ENCODE assay signal across 15 cellular contexts in the genomic region with DNA sequence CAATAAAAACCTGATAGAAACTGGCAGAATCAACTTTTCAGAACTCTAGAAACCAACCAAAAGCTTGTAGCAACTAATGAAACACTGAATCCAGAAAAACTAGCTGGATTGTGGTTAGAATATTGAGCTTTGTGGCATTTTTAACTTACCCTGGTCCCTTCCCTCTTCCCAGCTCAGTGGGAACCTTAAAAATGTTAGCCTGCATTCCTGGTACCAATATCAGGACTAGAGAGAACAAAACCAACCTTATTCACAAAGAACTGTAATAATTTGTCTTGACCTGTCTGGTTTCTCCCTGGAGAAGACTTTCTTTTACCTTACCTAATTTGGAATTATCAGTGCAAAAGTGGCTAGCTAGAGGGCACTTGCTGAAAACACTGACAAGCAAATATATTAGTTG. TPM values are rescaled to one million over a fixed set of nuclear protein-coding genes. Genes with fewer than 3 reads are reported as not detected.
A peak's percentile ranks its signal among the peaks of the same experiment; 100 is the strongest.
DNase-seq lines count a peak whose midpoint lies in the region; ATAC-seq, FAIRE-seq and TF ChIP-seq lines count a peak whose summit lies in the region.
"Had no signal": no experiment of that assay in that cellular context is flagged by ENCODE, and none has a peak within 500 bp of the region (broad histone marks: within the 10 kb centered on the region; RNA-seq: fewer than 3 reads in every experiment).

No MANE protein-coding gene starts in this region.

- peaks cover 6% of the 10 kb centered on the region for H3K79me1 ChIP-seq in H9 (ENCODE audit: insufficient read depth, low read depth, low read length, poor library complexity, severe bottlenecking)

- no peak overlapping the region for H2BK15ac ChIP-seq in H9 (ENCODE audit: low read depth, low read length)

- BruUV-seq in PC-9 (replicated peaks; lab: Mats Ljungman, UMichigan) = no TSS peak

- H3K18ac ChIP-seq in H9 (ENCODE audit: insufficient read length, low read depth, low read length) = no peak overlapping the region

- no peaks in the 10 kb centered on the region for H4K20me1 ChIP-seq in H9 (ENCODE audit: control insufficient read depth, insufficient read depth, insufficient read length)
- H4K20me1 ChIP-seq in PC-9 (ENCODE audit: insufficient read depth) = peaks cover 10% of the 10 kb centered on the region

- no peak for DNase-seq in activated naive CD4-positive, alpha-beta T cell (lab: John Stamatoyannopoulos, UW)
- DNase-seq in H9 (no peak), PC-9 (no peak), endodermal cell (no peak), GM12891 (ENCODE audit: insufficient read length, low spot score) (no peak), adrenal gland (no peak)
- no peak for DNase-seq in stimulated activated naive CD8-positive, alpha-beta T cell treated with anti-CD3 and anti-CD28 coated beads, Interleukin-15, amount 100 ng/mL, for 72 hours
- DNase-seq: 8988T, DND-41, GF-D8, NCI-H1092, Peyer's patch, Right ventricle myocardium superior had no signal

- peaks cover 3% of the 10 kb centered on the region for H3K23me2 ChIP-seq in H9 (ENCODE audit: insufficient read length, low read depth, low read length, poor library complexity, severe bottlenecking)

- no peak for TF ChIP-seq CTCF in H9 (conservative IDR thresholded peaks at IDR 0.05)
- no peak for TF ChIP-seq CTCF in PC-9 (conservative IDR thresholded peaks at IDR 0.05)
- TF ChIP-seq CTCF in endodermal cell (conservative IDR thresholded peaks at IDR 0.05) = no peak
- TF ChIP-seq CTCF in adrenal gland (IDR thresholded peaks at IDR 0.05) = no peak

- H3F3A ChIP-seq in PC-9 (ENCODE audit: insufficient read depth, low read depth) = no peaks in the 10 kb centered on the region

- no peaks in the 10 kb centered on the region for H3K9me2 ChIP-seq in PC-9 (ENCODE audit: insufficient read depth)

- H3K4me3 ChIP-seq in PC-9 = no peak overlapping the region
- no peak overlapping the region for H3K4me3 ChIP-seq in endodermal cell (ENCODE audit: low read length)
- no peak overlapping the region for H3K4me3 ChIP-seq in adrenal gland
- H3K4me3 ChIP-seq: Peyer's patch, SK-N-MC had no signal

- H2BK20ac ChIP-seq in H9 (ENCODE audit: low read depth, low read length, poor library complexity, severe bottlenecking) = no peak overlapping the region

- H3K9me3 Mint-ChIP-seq in activated naive CD4-positive, alpha-beta T cell treated with anti-CD3 and anti-CD28 coated beads, Interleukin-2, amount 50 U/mL, for 24 hours = no peaks in the 10 kb centered on the region
- H3K9me3 Mint-ChIP-seq in H9 (no peaks in the 10 kb centered on the region), endodermal cell (no peaks in the 10 kb centered on the region)
- peaks cover 4 to 6% of the 10 kb centered on the region in 2 donors for H3K9me3 Mint-ChIP-seq in stimulated activated naive CD8-positive, alpha-beta T cell treated with anti-CD3 and anti-CD28 coated beads, Interleukin-15, amount 100 ng/mL, for 72 hours

- no peak overlapping the region for H4K91ac ChIP-seq in H9 (ENCODE audit: insufficient read length, low read depth, low read length)

- H4K8ac ChIP-seq in H9 (replicated peaks; ENCODE audit: insufficient read length, low read depth, low read length) = no peak overlapping the region

- H3K27ac ChIP-seq in H9 (ENCODE audit: insufficient read length, low read depth, low read length) = no peak overlapping the region
- H3K27ac ChIP-seq in PC-9 = peak overlapping the region; percentile 10; the same call in 1 of the 2 replicates
- no peak overlapping the region for H3K27ac ChIP-seq in endodermal cell (ENCODE audit: low read depth, low read length)
- H3K27ac ChIP-seq in adrenal gland = no peak overlapping the region
- H3K27ac ChIP-seq: Peyer's patch, SK-N-MC had no signal

- no peak overlapping the region for H3K23ac ChIP-seq in H9 (ENCODE audit: insufficient read length, low read depth, low read length)

- peak overlapping the region; percentile 6 for H3K27ac Mint-ChIP-seq in activated naive CD4-positive, alpha-beta T cell treated with anti-CD3 and anti-CD28 coated beads, Interleukin-2, amount 50 U/mL, for 24 hours
- H3K27ac Mint-ChIP-seq in H9 (peak overlapping the region in 2 of 3 experiments; percentile 17 to 62; a peak in 2 of 7 replicates), endodermal cell (peak overlapping the region; percentile 54)
- no peak overlapping the region for H3K27ac Mint-ChIP-seq in stimulated activated naive CD8-positive, alpha-beta T cell treated with anti-CD3 and anti-CD28 coated beads, Interleukin-15, amount 100 ng/mL, for 72 hours

- no peak for FAIRE-seq in GM12891 (lab: Jason Lieb, UNC)

- TF ChIP-seq POLR2A in GM12891 (IDR thresholded peaks at IDR 0.05; ENCODE audit: low read depth, low read length) = no peak
- no peak for TF ChIP-seq POLR2A in adrenal gland (IDR thresholded peaks at IDR 0.05)

- no peaks in the 10 kb centered on the region for H3K9me3 ChIP-seq in H9 (ENCODE audit: control insufficient read depth, low read depth, low read length)
- H3K9me3 ChIP-seq in PC-9 (ENCODE audit: insufficient read depth, low read depth) = no peaks in the 10 kb centered on the region
- H3K9me3 ChIP-seq in endodermal cell (ENCODE audit: control insufficient read depth, low read length) = no peaks in the 10 kb centered on the region
- H3K9me3 ChIP-seq in adrenal gland (replicated peaks in 1 of 3) = no peaks in the 10 kb centered on the region
- H3K9me3 ChIP-seq: Peyer's patch had no signal

- no peak overlapping the region for H3K56ac ChIP-seq in H9 (ENCODE audit: insufficient read length, low read depth, low read length)

- no peak for ATAC-seq in stimulated activated naive CD8-positive, alpha-beta T cell treated with anti-CD3 and anti-CD28 coated beads, Interleukin-15, amount 100 ng/mL, for 72 hours

- CTCF ChIA-PET in PC-9 (lab: Charles Lee) = interaction anchor here (0.7 kb wide), 1 partner anchor 9 kb away, joined by 4 read pairs; no protein-coding TSS in a partner anchor

- H2AK5ac ChIP-seq in H9 (ENCODE audit: insufficient read length, low read length) = no peak overlapping the region

- H3K14ac ChIP-seq in H9 (ENCODE audit: insufficient read depth, low read length) = no peak overlapping the region

- H2BK120ac ChIP-seq in H9 (ENCODE audit: low read depth, low read length, poor library complexity, severe bottlenecking) = no peak overlapping the region

- H2BK5ac ChIP-seq in H9 (ENCODE audit: insufficient read length, low read length) = no peak overlapping the region

- no peak overlapping the region for H3K4ac ChIP-seq in H9 (ENCODE audit: low read depth, low read length)

- no peak overlapping the region for H3K4me3 Mint-ChIP-seq in activated naive CD4-positive, alpha-beta T cell treated with anti-CD3 and anti-CD28 coated beads, Interleukin-2, amount 50 U/mL, for 24 hours
- H3K4me3 Mint-ChIP-seq in H9 = no peak overlapping the region
- no peak overlapping the region for H3K4me3 Mint-ChIP-seq in endodermal cell
- H3K4me3 Mint-ChIP-seq in stimulated activated naive CD8-positive, alpha-beta T cell treated with anti-CD3 and anti-CD28 coated beads, Interleukin-15, amount 100 ng/mL, for 72 hours = no peak overlapping the region

- H3K36me3 ChIP-seq in PC-9 (ENCODE audit: low read depth) (0 out of 2 replicates have a peak, but pooled peaks cover 3% of the 10 kb centered on the region), endodermal cell (ENCODE audit: control insufficient read depth, insufficient read depth, low read length) (no peaks in the 10 kb centered on the region), adrenal gland (replicated peaks in 1 of 2) (no peaks in the 10 kb centered on the region)
- H3K36me3 ChIP-seq: Peyer's patch had no signal

- H3K4me1 ChIP-seq in H9 (ENCODE audit: insufficient read depth, low read length) = peaks cover 6% of the 10 kb centered on the region; the same call in 1 of the 2 replicates
- H3K4me1 ChIP-seq in PC-9 (replicated peaks; ENCODE audit: insufficient read depth) = no peaks in the 10 kb centered on the region
- no peaks in the 10 kb centered on the region for H3K4me1 ChIP-seq in endodermal cell (ENCODE audit: control insufficient read depth, insufficient read depth, low read length)
- peaks cover 7 to 19% of the 10 kb centered on the region in 2 donors for H3K4me1 ChIP-seq in adrenal gland (replicated peaks in 1 of 2)

- H3K4me2 ChIP-seq in H9 (ENCODE audit: insufficient read depth, insufficient read length, low read length) = no peak overlapping the region
- H3K4me2 ChIP-seq in PC-9 = no peak overlapping the region

- H3K79me2 ChIP-seq in H9 (ENCODE audit: insufficient read depth, low read length) = peaks cover 19% of the 10 kb centered on the region; the same call in 1 of the 2 replicates
- peaks cover 51% of the 10 kb centered on the region for H3K79me2 ChIP-seq in PC-9 (ENCODE audit: low read depth)

- intact Hi-C loops in PC-9 (cut with micrococcal nuclease; ENCODE audit: unreplicated experiment) (no loop called here), adrenal gland (cut with DNase I) (no loop called here)

- H2AFZ ChIP-seq in H9 (ENCODE audit: low read length) = no peak overlapping the region
- no peak overlapping the region for H2AFZ ChIP-seq in PC-9

- no peak overlapping the region for H3K9ac ChIP-seq in H9 (ENCODE audit: extremely low read depth, insufficient read length, low read length)
- H3K9ac ChIP-seq in endodermal cell (ENCODE audit: extremely low read depth, low read length, poor library complexity, severe bottlenecking) = no peak overlapping the region

- POLR2A ChIA-PET in PC-9 (lab: Charles Lee; ENCODE audit: unreplicated experiment) = interaction anchor here (0.6 to 1.4 kb wide), 2 partner anchors 11 to 22 kb away, joined by 3 to 7 read pairs; no protein-coding TSS in a partner anchor

- H2BK12ac ChIP-seq in H9 (ENCODE audit: insufficient read length, low read depth, low read length) = no peak overlapping the region

- H3K4me1 Mint-ChIP-seq in activated naive CD4-positive, alpha-beta T cell treated with anti-CD3 and anti-CD28 coated beads, Interleukin-2, amount 50 U/mL, for 24 hours = no peaks in the 10 kb centered on the region
- H3K4me1 Mint-ChIP-seq in H9 (peaks cover 27 to 29% of the 10 kb centered on the region in 2 experiments), endodermal cell (peaks cover 14% of the 10 kb centered on the region)
- no peaks in the 10 kb centered on the region for H3K4me1 Mint-ChIP-seq in stimulated activated naive CD8-positive, alpha-beta T cell treated with anti-CD3 and anti-CD28 coated beads, Interleukin-15, amount 100 ng/mL, for 72 hours

- H3T11ph ChIP-seq in H9 (ENCODE audit: low read length) = no peak overlapping the region

- no peaks in the 10 kb centered on the region for H3K27me3 ChIP-seq in H9 (ENCODE audit: insufficient read depth, low read length)
- H3K27me3 ChIP-seq in PC-9 (ENCODE audit: insufficient read depth, low read depth) = no peaks in the 10 kb centered on the region
- H3K27me3 ChIP-seq in endodermal cell (ENCODE audit: control insufficient read depth, insufficient read depth, low read length, poor library complexity, severe bottlenecking) = no peaks in the 10 kb centered on the region
- no peaks in the 10 kb centered on the region for H3K27me3 ChIP-seq in adrenal gland
- H3K27me3 ChIP-seq: Peyer's patch had no signal

- H4K5ac ChIP-seq in H9 (ENCODE audit: insufficient read length, low read depth, low read length) = no peak overlapping the region

- H3K27me3 Mint-ChIP-seq in activated naive CD4-positive, alpha-beta T cell treated with anti-CD3 and anti-CD28 coated beads, Interleukin-2, amount 50 U/mL, for 24 hours = peaks cover 1% of the 10 kb centered on the region
- H3K27me3 Mint-ChIP-seq in H9 (ENCODE audit: low read depth) = no peaks in the 10 kb centered on the region
- no peaks in the 10 kb centered on the region for H3K27me3 Mint-ChIP-seq in endodermal cell (ENCODE audit: insufficient read depth)
- peaks cover 8% of the 10 kb centered on the region for H3K27me3 Mint-ChIP-seq in stimulated activated naive CD8-positive, alpha-beta T cell treated with anti-CD3 and anti-CD28 coated beads, Interleukin-15, amount 100 ng/mL, for 72 hours

- no peaks in the 10 kb centered on the region for H3K36me3 Mint-ChIP-seq in activated naive CD4-positive, alpha-beta T cell treated with anti-CD3 and anti-CD28 coated beads, Interleukin-2, amount 50 U/mL, for 24 hours
- peaks cover 4 to 9% (median 9%) of the 10 kb centered on the region in 3 experiments; a peak in 5 of 7 replicates for H3K36me3 Mint-ChIP-seq in H9 (ENCODE audit: insufficient read depth in 1 of 3, low read depth in 3 of 3)
- peaks cover 26% of the 10 kb centered on the region for H3K36me3 Mint-ChIP-seq in endodermal cell (ENCODE audit: low read depth)

RNA-seq across cellular contexts. Expression of gene SH3D19, which starts 21.2 kb away (rescaled TPM):
- total RNA-seq in H9 (2021) (29.7 and 32.1 TPM in 2 replicates), PC-9 (2021) (40.0 and 41.7 TPM in 2 replicates), endodermal cell (10 to 100 TPM; 48.8 to 55.6 TPM), adrenal gland (100 to 1,000 TPM in 1 of 8 donors, 10 to 100 TPM in 7; 21.4 to 117 (median 48.5) TPM)
- polyA plus RNA-seq in endodermal cell (2013, experiment 1 of 2) = 22.1 TPM
- 22.5 TPM for polyA plus RNA-seq in endodermal cell (2013, experiment 2 of 2)
- 1.1 TPM for polyA plus RNA-seq in GM12891 (2012; ENCODE audit: low read depth, missing spikeins)
- polyA plus RNA-seq in adrenal gland = 10 to 100 TPM; 22.3 to 32.7 (median 23.6) TPM

RNA-seq across cellular contexts. Expression of gene PRSS48, which starts 27.3 kb away (rescaled TPM):
- total RNA-seq in H9 (2021) (not detected in 2 replicates), PC-9 (2021) (not detected in 2 replicates), endodermal cell (not detected), adrenal gland (not detected)
- polyA plus RNA-seq in endodermal cell (2013, experiment 1 of 2) = not detected
- polyA plus RNA-seq in endodermal cell (2013, experiment 2 of 2) = not detected
- not detected for polyA plus RNA-seq in GM12891 (2012; ENCODE audit: low read depth, missing spikeins)
- not detected for polyA plus RNA-seq in adrenal gland
- total RNA-seq: Peyer's patch, Right ventricle myocardium superior had no signal

Comparison
In these comparisons a context has a peak if more than half of its experiments do, and no peak if none do; other contexts are left out.
1. H3K27ac Mint-ChIP-seq: peak in activated naive CD4-positive, alpha-beta T cell treated with anti-CD3 and anti-CD28 coated beads, Interleukin-2, amount 50 U/mL, for 24 hours (single experiment), H9 (2 of 3) and endodermal cell (single experiment); none in stimulated activated naive CD8-positive, alpha-beta T cell treated with anti-CD3 and anti-CD28 coated beads, Interleukin-15, amount 100 ng/mL, for 72 hours (0 of 2).